ENCODE assay signal across 8 cellular contexts in genomic region chr19:57583521-57584416, GRCh38. TPM values are rescaled to one million over a fixed set of nuclear protein-coding genes. Genes with fewer than 3 reads are reported as not detected.
A peak's percentile ranks its signal among the peaks of the same experiment; 100 is the strongest.
DNase-seq lines count a peak whose midpoint lies in the region; ATAC-seq and TF ChIP-seq lines count a peak whose summit lies in the region.

Gene ZIK1, plus strand, starts transcription at chr19:57584145. Its CDS starts 212 bp downstream, at chr19:57584357.

- no peaks in the 10 kb centered on the region for H3K9me2 ChIP-seq in GM23248 (ENCODE audit: insufficient read depth)

- no peak within 1 kb of the TSS for H3K27ac ChIP-seq in GM23248
- H3K27ac ChIP-seq in duodenal mucosa (ENCODE audit: low read depth, low read length), result no peak within 1 kb of the TSS
- H3K27ac ChIP-seq in left lung, result peak within 1 kb of the TSS; percentile 16 to 48

- no peaks in the 10 kb centered on the region for H3K27me3 ChIP-seq in GM23248 (replicated peaks; ENCODE audit: insufficient read depth)
- no peaks in the 10 kb centered on the region for H3K27me3 ChIP-seq in duodenal mucosa (ENCODE audit: control insufficient read depth in 1 of 2, insufficient read depth in 2 of 2, low read length in 2 of 2)
- no peaks in the 10 kb centered on the region for H3K27me3 ChIP-seq in left lung

- intact Hi-C loops in left lung (cut with DNase I), result no loop called here

- H3K79me2 ChIP-seq in GM23248 (ENCODE audit: insufficient read depth), result peaks cover 29% of the 10 kb centered on the region

- peak within 1 kb of the TSS; percentile 95 for H3K4me3 ChIP-seq in GM23248
- H3K4me3 ChIP-seq in duodenal mucosa (ENCODE audit: low read depth in 1 of 2, low read length in 2 of 2), result peak within 1 kb of the TSS; percentile 69 to 70
- peak within 1 kb of the TSS; percentile 62 to 65 for H3K4me3 ChIP-seq in left lung

- no peaks in the 10 kb centered on the region for H4K20me1 ChIP-seq in GM23248 (ENCODE audit: insufficient read depth)

- peak; percentile 97 for ATAC-seq in left lung

- peak within 1 kb of the TSS; percentile 85 for H2AFZ ChIP-seq in GM23248

- in situ Hi-C loops in GM23248 (cut with MboI), result no loop called here

- no peak for TF ChIP-seq CTCF in left lung (IDR thresholded peaks at IDR 0.05)

- peaks cover 18% of the 10 kb centered on the region for H3F3A ChIP-seq in GM23248 (ENCODE audit: insufficient read depth)

- H3K4me2 ChIP-seq in GM23248 (ENCODE audit: unreplicated experiment), result peak within 1 kb of the TSS; percentile 96

- H3K4me1 ChIP-seq in GM23248 (ENCODE audit: insufficient read depth), result peaks cover 22% of the 10 kb centered on the region
- peaks cover 11 to 19% of the 10 kb centered on the region in 2 donors for H3K4me1 ChIP-seq in duodenal mucosa (ENCODE audit: control insufficient read depth in 1 of 2, insufficient read depth in 2 of 2, low read length in 2 of 2)
- peaks cover 12 to 13% of the 10 kb centered on the region in 2 donors for H3K4me1 ChIP-seq in left lung

- WGBS in GM23248 (ENCODE audit: low coverage in 1 of 2, low lambda C conversion rate in 2 of 2, missing lambda C conversion rate in 2 of 2), 2 experiments, result 1 to 3% methylated on average over 63 to 73 of the region's 76 CpGs

- no peaks in the 10 kb centered on the region for H3K9me3 ChIP-seq in GM23248 (ENCODE audit: low read depth)
- H3K9me3 ChIP-seq in duodenal mucosa (ENCODE audit: control insufficient read depth in 1 of 2, low read length in 2 of 2), result peaks cover 26 to 36% of the 10 kb centered on the region in 2 donors
- peaks cover 0 to 70% of the 10 kb centered on the region in 2 donors for H3K9me3 ChIP-seq in left lung

- H3K9ac ChIP-seq in GM23248 (peak within 1 kb of the TSS; percentile 83), duodenal mucosa (ENCODE audit: low read depth in 1 of 2, low read length in 2 of 2) (no peak within 1 kb of the TSS)

- peak; percentile 97 for DNase-seq in DMS53 (lab: John Stamatoyannopoulos, UW)
- DNase-seq in GM23248, result peak; percentile 95
- peak; percentile 76 for DNase-seq in NCI-H1694 treated with DMSO at 0.1 percent for 48 hours (lab: John Stamatoyannopoulos, UW)
- peak; percentile 81 to 86 for DNase-seq in activated CD4-positive, alpha-beta T cell treated with anti-CD3 and anti-CD28 coated beads, Interleukin-2, amount 50 U/mL, for 48 hours
- DNase-seq in left lung, result peak; percentile 90 to 92
- peak; percentile 68 to 79 for DNase-seq in stimulated activated CD4-positive, alpha-beta T cell treated with anti-CD3 and anti-CD28 coated beads, Interleukin-1b, Interleukin-23, amount 100 ng/mL, for 4 hours (ENCODE audit: low read depth in 2 of 2)
- no peak for DNase-seq in SHP77 treated with DMSO at 0.1 percent for 48 hours (lab: John Stamatoyannopoulos, UW)

- H3K36me3 ChIP-seq in GM23248 (ENCODE audit: low read depth), result no peaks in the 10 kb centered on the region
- peaks cover 6 to 9% of the 10 kb centered on the region in 2 donors for H3K36me3 ChIP-seq in duodenal mucosa (ENCODE audit: control insufficient read depth in 1 of 2, insufficient read depth in 2 of 2, low read length in 2 of 2)
- H3K36me3 ChIP-seq in left lung, result peaks cover 0 to 18% of the 10 kb centered on the region in 2 donors

RNA-seq across cellular contexts. Expression of gene ZIK1, which starts in this region (rescaled TPM):
- total RNA-seq in GM23248 (2014; rRNA removed; shearing (Covaris generic)), result 5.3 and 10.4 TPM in 2 replicates
- 3.2 and 3.4 TPM in 2 replicates for polyA plus RNA-seq in GM23248 (2016; fragmentation: Nextera tagmentation; extraction: Ambion mirVana)
- 1 to 10 TPM; 4.4 to 4.7 TPM for total RNA-seq in left lung

Comparison
In these comparisons a context has a peak if more than half of its experiments do, and no peak if none do; other contexts are left out.
1. H3K27ac ChIP-seq: peak in left lung (2 of 2); none in GM23248 (single experiment) and duodenal mucosa (single experiment).
2. Peak in every context shown above with its lines, with median percentiles within 50 percentile points of each other: H3K4me3 ChIP-seq.